ENCODE assay signal across 1 cellular context in genomic region chr17:21039839-21040575, GRCh38.
TF ChIP-seq lines count a peak whose summit lies in the region.

No MANE protein-coding gene starts in this region.

TF ChIP-seq in WTC11, 78 proteins besides CTCF, POLR2A, EP300 and RAD21 (continued from another document):
- no peak for TF ChIP-seq PRDM15 (CRISPR knock-in tag; IDR thresholded peaks at IDR 0.05)
- no peak for TF ChIP-seq ZNF263 (CRISPR knock-in tag; IDR thresholded peaks at IDR 0.05; ENCODE audit: low read depth)
- TF ChIP-seq E2F5 (CRISPR knock-in tag; IDR thresholded peaks at IDR 0.05), result no peak
- no peak for TF ChIP-seq USF2 (CRISPR knock-in tag; IDR thresholded peaks at IDR 0.05)
- no peak for TF ChIP-seq IRF2 (CRISPR knock-in tag; IDR thresholded peaks at IDR 0.05; ENCODE audit: borderline replicate concordance, low read depth)
- no peak for TF ChIP-seq NR3C1 (CRISPR knock-in tag; conservative IDR thresholded peaks at IDR 0.05; ENCODE audit: low read depth)
- no peak for TF ChIP-seq CREB1 (CRISPR knock-in tag; IDR thresholded peaks at IDR 0.05)
- no peak for TF ChIP-seq ZNF423 (CRISPR knock-in tag; IDR thresholded peaks at IDR 0.05)
